In genomic region chr7:50595538-50596102, GRCh38 we compare ENCODE assay signal across 8 cellular contexts.
DNase-seq lines count a peak whose midpoint lies in the region; ATAC-seq and TF ChIP-seq lines count a peak whose summit lies in the region.

No MANE protein-coding gene starts in this region.

- H3K27ac ChIP-seq in MM.1S (ENCODE audit: low read length) (peak overlapping the region; percentile 47; the same call in 1 of the 2 replicates), substantia nigra (ENCODE audit: low read depth, low read length, poor library complexity, severe bottlenecking) (no peak overlapping the region)

- H3K9me3 ChIP-seq in MM.1S (replicated peaks; ENCODE audit: insufficient read depth, low read length) = no peaks in the 10 kb centered on the region

- ATAC-seq in GM21528 (IDR thresholded peaks at IDR 0.05; ENCODE audit: low FRiP score, unreplicated experiment) = peak; percentile 28
- no peak for ATAC-seq in GM21423 (IDR thresholded peaks at IDR 0.05; ENCODE audit: unreplicated experiment)

- peaks cover 11% of the 10 kb centered on the region; the same call in 1 of the 2 replicates for H3K4me1 ChIP-seq in MM.1S (ENCODE audit: low read length)

- no peaks in the 10 kb centered on the region for H3K36me3 ChIP-seq in MM.1S (replicated peaks; ENCODE audit: insufficient read depth, low read length)

- no peaks in the 10 kb centered on the region for H3K79me2 ChIP-seq in MM.1S (ENCODE audit: low read length)

- H3F3A ChIP-seq in MM.1S (ENCODE audit: insufficient read depth, low read length) = no peaks in the 10 kb centered on the region; the same call in 1 of the 2 replicates

- no peak overlapping the region for H3K4me3 ChIP-seq in MM.1S (ENCODE audit: low read length)

- DNase-seq in DMS 273 (lab: John Stamatoyannopoulos, UW; ENCODE audit: unreplicated experiment) = peak; percentile 52
- DNase-seq in DMS 273 treated with DMSO at 0.1 percent for 48 hours (lab: John Stamatoyannopoulos, UW) = no peak
- DNase-seq in MM.1S = peak; percentile 60
- peak; percentile 59 for DNase-seq in amniotic epithelial cell (ENCODE audit: low read depth)
- peak; percentile 26 for DNase-seq in hepatic stellate cell (ENCODE audit: low spot score)
- peak in 35 of 49 donors; percentile 4 to 65 (median 28) for DNase-seq in substantia nigra (lab: John Stamatoyannopoulos, UW)

- no peaks in the 10 kb centered on the region for H3K9me2 ChIP-seq in MM.1S (replicated peaks; ENCODE audit: insufficient read depth, low read length)

- no peak overlapping the region for H2AFZ ChIP-seq in MM.1S (ENCODE audit: low read length)

- H3K4me2 ChIP-seq in MM.1S (ENCODE audit: low read depth, low read length) = peak overlapping the region; percentile 28; the same call in 1 of the 2 replicates

- H3K9ac ChIP-seq in MM.1S (ENCODE audit: low read length) = no peak overlapping the region

- no peaks in the 10 kb centered on the region for H4K20me1 ChIP-seq in MM.1S (ENCODE audit: insufficient read depth, low read length)

- no peaks in the 10 kb centered on the region for H3K27me3 ChIP-seq in MM.1S (replicated peaks; ENCODE audit: insufficient read depth, low read length)

- TF ChIP-seq CTCF in MM.1S (IDR thresholded peaks at IDR 0.05; ENCODE audit: low read length) = peak; percentile 55
